In the genomic region with DNA sequence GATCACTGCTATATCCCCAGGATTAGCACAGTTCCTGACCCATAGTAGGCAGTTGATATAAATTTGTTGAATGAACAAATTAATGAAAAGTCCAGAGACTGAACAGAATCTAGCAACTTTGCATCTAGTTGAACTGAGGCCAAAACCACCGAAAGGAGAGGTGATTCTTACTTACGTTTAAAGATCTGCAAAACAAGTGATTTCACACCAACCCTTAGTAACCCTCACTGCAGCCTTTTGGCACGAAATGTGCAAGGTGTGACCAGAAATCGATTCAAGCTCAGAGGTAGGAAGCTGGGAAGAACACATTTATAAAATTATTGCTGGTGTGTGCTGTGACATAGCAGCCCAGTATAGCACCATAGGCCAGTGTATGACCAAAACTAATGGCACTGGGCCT, we compare ENCODE assay signal across 27 cellular contexts.
"Had no signal": no experiment of that assay in that cellular context is flagged by ENCODE, and none has a peak within 500 bp of the region (broad histone marks: within the 10 kb centered on the region; RNA-seq: fewer than 3 reads in every experiment).

No MANE protein-coding gene starts in this region.

- H3K4me3 ChIP-seq: neural progenitor cell, ovary, psoas muscle, skin epidermis, smooth muscle cell, spleen, stomach, thoracic aorta, thyroid gland, tibial nerve, upper lobe of left lung, vagina had no signal

- H3K9me3 ChIP-seq: ovary, psoas muscle, spleen, stomach, thoracic aorta, thyroid gland, tibial nerve, upper lobe of left lung, vagina had no signal

- H3K4me1 ChIP-seq: neural progenitor cell, parathyroid adenoma, psoas muscle, spleen, stomach, thyroid gland, tibial nerve, upper lobe of left lung, vagina had no signal

- H3K27ac ChIP-seq: neural progenitor cell, ovary, parathyroid adenoma, psoas muscle, skin epidermis, spleen, stomach, thoracic aorta, thyroid gland, tibial nerve, upper lobe of left lung, vagina had no signal

- H3K79me2 ChIP-seq: parathyroid adenoma had no signal

- H3K36me3 ChIP-seq: neural progenitor cell, ovary, spleen, stomach, thoracic aorta, thyroid gland, tibial nerve, upper lobe of left lung, vagina had no signal

- H3K9ac ChIP-seq: neural progenitor cell, parathyroid adenoma had no signal

- ATAC-seq: naive thymus-derived CD4-positive, alpha-beta T cell; natural killer cell; psoas muscle; right cardiac atrium; sciatic nerve; stimulated activated naive B cell treated with anti-CD40 and anti-IgM and Interleukin-4, amounts not matched to agents 10 μg/mL and 1 μg/mL and 100 μg/mL, for 72 hours had no signal

- H3K27me3 ChIP-seq: neural progenitor cell, ovary, stomach, thyroid gland, tibial nerve, upper lobe of left lung, vagina had no signal

- DNase-seq: naive thymus-derived CD4-positive, alpha-beta T cell; natural killer cell; occipital lobe; ovary; posterior cingulate gyrus; psoas muscle; right cardiac atrium; spleen; stimulated activated CD4-positive, alpha-beta T cell treated with anti-CD3 and anti-CD28 coated beads, Interleukin-12 subunit alpha, Interleukin-12 subunit beta, amount 100 ng/mL, for 4 hours; stimulated activated CD4-positive, alpha-beta T cell treated with anti-CD3 and anti-CD28 coated beads, Interleukin-1b, Interleukin-23, amount 100 ng/mL, for 48 hours; stimulated activated CD4-positive, alpha-beta T cell treated with anti-CD3 and anti-CD28 coated beads, Interleukin-4, amount 100 ng/mL, for 1 hour; stimulated activated CD4-positive, alpha-beta T cell treated with anti-CD3 and anti-CD28 coated beads, Interleukin-4, amount 100 ng/mL, for 4 hours; stimulated activated CD8-positive, alpha-beta memory T cell treated with anti-CD3 and anti-CD28 coated beads, Interleukin-4, amount 100 ng/mL, for 48 hours; stimulated activated naive B cell treated with anti-CD40 and anti-IgM and Interleukin-4, amounts not matched to agents 10 μg/mL and 1 μg/mL and 100 μg/mL, for 72 hours; stimulated activated naive CD4-positive, alpha-beta T cell treated with Interleukin-2 at 50 U/mL for 16 hours; stomach; thyroid gland; trophoblast cell; upper lobe of left lung had no signal

- H3K4me2 ChIP-seq: neural progenitor cell, smooth muscle cell had no signal

- H2AFZ ChIP-seq: neural progenitor cell, parathyroid adenoma had no signal
